Comparison of ENCODE assay signal across 8 cellular contexts in the genomic region with DNA sequence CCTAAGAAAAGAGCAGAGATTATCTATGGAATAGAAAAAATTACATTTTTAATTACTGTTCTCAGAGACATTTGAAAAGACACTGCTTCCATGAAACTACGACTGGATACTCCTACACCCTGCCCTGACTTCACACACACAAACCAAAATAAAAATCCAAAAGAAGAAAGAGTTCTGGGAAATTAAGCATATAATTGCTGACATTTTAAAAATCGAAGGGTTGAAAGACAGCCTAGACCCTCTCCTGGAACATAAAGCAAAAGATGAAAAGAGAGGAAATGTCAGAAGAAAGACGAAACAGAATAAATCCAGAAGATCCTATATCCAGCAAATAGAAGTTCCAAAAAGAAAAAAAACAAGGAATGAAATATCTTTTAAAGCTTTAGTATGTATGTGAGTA.
"Had no signal": no experiment of that assay in that cellular context is flagged by ENCODE, and none has a peak within 500 bp of the region (broad histone marks: within the 10 kb centered on the region; RNA-seq: fewer than 3 reads in every experiment).

No MANE protein-coding gene starts in this region.

- ATAC-seq: HepG2 had no signal

- H3K4me2 ChIP-seq: KMS-11 had no signal

- FAIRE-seq: HepG2, HTR-8/SVneo had no signal

- H3K9ac ChIP-seq: KMS-11 had no signal

- H3K27ac Mint-ChIP-seq: IgD-negative memory B cell had no signal

- H3K4me1 Mint-ChIP-seq: IgD-negative memory B cell had no signal

- DNase-seq: IMR-90, KBM-7, KG1 had no signal

- H3K27ac ChIP-seq: HL-60, KMS-11 had no signal

- H3K4me3 Mint-ChIP-seq: IgD-negative memory B cell had no signal

- H3K36me3 Mint-ChIP-seq: IgD-negative memory B cell had no signal
